ENCODE assay signal across 8 cellular contexts in the genomic region with DNA sequence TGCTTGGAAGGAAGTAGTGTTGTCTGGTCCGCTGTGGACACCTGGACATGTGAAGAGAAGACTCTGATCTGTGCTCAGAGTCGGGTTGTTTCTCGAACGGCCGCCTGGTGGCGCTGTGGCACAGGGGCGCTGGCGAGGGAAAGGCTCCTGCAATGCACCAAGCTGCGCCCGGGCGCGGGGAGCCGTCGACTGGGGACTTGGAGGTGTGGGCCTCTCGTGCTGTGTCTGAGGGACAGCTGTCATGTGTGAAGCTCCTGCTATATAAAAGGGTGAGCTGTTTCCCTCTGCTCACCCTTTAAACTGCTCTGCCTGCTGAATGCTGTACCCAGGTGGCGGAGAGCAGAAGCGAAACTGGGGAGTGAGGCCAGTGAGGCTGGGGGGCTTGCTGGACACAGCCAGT. TPM values are rescaled to one million over a fixed set of nuclear protein-coding genes. Genes with fewer than 3 reads are reported as not detected.
DNase-seq lines count a peak whose midpoint lies in the region; FAIRE-seq and TF ChIP-seq lines count a peak whose summit lies in the region.

No MANE protein-coding gene starts in this region.

- H3K9me2 ChIP-seq in hepatocyte (replicated peaks; ENCODE audit: insufficient read depth) = no peaks in the 10 kb centered on the region

- H3K36me3 Mint-ChIP-seq in astrocyte (ENCODE audit: low read depth, unreplicated experiment) = no peaks in the 10 kb centered on the region

- no peak overlapping the region for H3K27ac Mint-ChIP-seq in astrocyte (ENCODE audit: unreplicated experiment)

- H3K27me3 ChIP-seq in MG63 (peaks cover 6% of the 10 kb centered on the region), astrocyte (ENCODE audit: insufficient read depth, low read length) (peaks cover 31% of the 10 kb centered on the region), hepatocyte (peaks cover 2% of the 10 kb centered on the region), skeletal muscle satellite cell (ENCODE audit: control insufficient read depth, insufficient read depth, low read length) (peaks cover 49% of the 10 kb centered on the region)

- H3K4me1 ChIP-seq in astrocyte (ENCODE audit: insufficient read depth, low read length) (no peaks in the 10 kb centered on the region), hepatocyte (ENCODE audit: insufficient read depth) (no peaks in the 10 kb centered on the region), skeletal muscle satellite cell (ENCODE audit: control insufficient read depth, insufficient read depth, low read length) (peaks cover 3% of the 10 kb centered on the region)

- no peaks in the 10 kb centered on the region for H3K4me1 Mint-ChIP-seq in astrocyte (ENCODE audit: low read depth, unreplicated experiment)

- H3K79me2 ChIP-seq in astrocyte (ENCODE audit: insufficient read depth, low read length) = no peaks in the 10 kb centered on the region
- H3K79me2 ChIP-seq in hepatocyte = no peaks in the 10 kb centered on the region

- H4K20me1 ChIP-seq in astrocyte (ENCODE audit: insufficient read depth, low read length) (no peaks in the 10 kb centered on the region), hepatocyte (ENCODE audit: insufficient read depth, poor library complexity, severe bottlenecking) (no peaks in the 10 kb centered on the region)

- H3K4me3 Mint-ChIP-seq in astrocyte (ENCODE audit: unreplicated experiment) = no peak overlapping the region

- TF ChIP-seq CTCF in GM13977 (IDR thresholded peaks at IDR 0.05; ENCODE audit: extremely low read depth, insufficient read depth, missing control alignments) (peak; percentile 94), astrocyte (IDR thresholded peaks at IDR 0.05; ENCODE audit: insufficient read depth, low read depth, low read length) (peak; percentile 77), hepatocyte (IDR thresholded peaks at IDR 0.05; ENCODE audit: poor library complexity) (peak; percentile 87)

- H3K27ac ChIP-seq in astrocyte (ENCODE audit: low read depth, low read length) (no peak overlapping the region), hepatocyte (no peak overlapping the region)

- FAIRE-seq in astrocyte (lab: Jason Lieb, UNC) = peak; percentile 45

- peak; percentile 46 for DNase-seq in A172 (ENCODE audit: low spot score)
- peak; percentile 79 for DNase-seq in GM13977 (ENCODE audit: low spot score)
- peak; percentile 58 for DNase-seq in MG63
- DNase-seq in T-helper 2 cell = peak in 4 of 5 experiments; percentile 37 to 66 (median 44)
- DNase-seq in astrocyte (ENCODE audit: low read depth) = peak; percentile 20
- peak; percentile 86 for DNase-seq in hepatocyte (ENCODE audit: low spot score)
- DNase-seq in OCI-M2 (lab: John Stamatoyannopoulos, UW; ENCODE audit: unreplicated experiment) = no peak

- no peaks in the 10 kb centered on the region for H3K36me3 ChIP-seq in MG63
- no peaks in the 10 kb centered on the region for H3K36me3 ChIP-seq in astrocyte (ENCODE audit: insufficient read depth, low read length)
- H3K36me3 ChIP-seq in hepatocyte (replicated peaks; ENCODE audit: insufficient read depth, low read depth) = no peaks in the 10 kb centered on the region
- H3K36me3 ChIP-seq in skeletal muscle satellite cell (ENCODE audit: insufficient read depth, low read length) = no peaks in the 10 kb centered on the region

- H3K4me3 ChIP-seq in MG63 = no peak overlapping the region
- H3K4me3 ChIP-seq in astrocyte (ENCODE audit: insufficient read depth, low read depth, low read length) = peak overlapping the region; percentile 44
- no peak overlapping the region for H3K4me3 ChIP-seq in hepatocyte
- H3K4me3 ChIP-seq in skeletal muscle satellite cell (ENCODE audit: low read length) = peak overlapping the region; percentile 48

- H3K9me3 Mint-ChIP-seq in astrocyte (ENCODE audit: unreplicated experiment) = no peaks in the 10 kb centered on the region

- H3K27me3 Mint-ChIP-seq in astrocyte (ENCODE audit: low read depth, unreplicated experiment) = peaks cover 21% of the 10 kb centered on the region

- no peaks in the 10 kb centered on the region for H3K9me3 ChIP-seq in MG63
- no peaks in the 10 kb centered on the region for H3K9me3 ChIP-seq in astrocyte (ENCODE audit: insufficient read depth, low read depth, low read length)
- no peaks in the 10 kb centered on the region for H3K9me3 ChIP-seq in hepatocyte (ENCODE audit: low read depth)
- H3K9me3 ChIP-seq in skeletal muscle satellite cell (replicated peaks; ENCODE audit: low read length) = no peaks in the 10 kb centered on the region

- in situ Hi-C loops in GM13977 (cut with MboI; ENCODE audit: low pct_unique_long_range_greater_than_20kb, low sequenced_read_pairs, unreplicated experiment) = loop anchor here (25.0 kb wide), 1 partner anchor 304 kb away; no protein-coding TSS in a partner anchor

- no peak overlapping the region for H3K9ac ChIP-seq in astrocyte (ENCODE audit: low read length)
- no peak overlapping the region for H3K9ac ChIP-seq in skeletal muscle satellite cell (ENCODE audit: low read depth, low read length)

- H3K4me2 ChIP-seq in astrocyte (ENCODE audit: low read length) = peak overlapping the region; percentile 79
- H3K4me2 ChIP-seq in hepatocyte = peak overlapping the region; percentile 65
- H3K4me2 ChIP-seq in skeletal muscle satellite cell (ENCODE audit: low read length) = peak overlapping the region; percentile 79

- WGBS in hepatocyte (ENCODE audit: low lambda C conversion rate, missing lambda C conversion rate) = 14% methylated on average over 17 of the region's 17 CpGs

- peak overlapping the region; percentile 63 for H2AFZ ChIP-seq in astrocyte (ENCODE audit: low read depth, low read length)
- no peak overlapping the region for H2AFZ ChIP-seq in hepatocyte

RNA-seq across cellular contexts. Expression of gene GNAL, which starts 44.0 kb away (rescaled TPM):
- total RNA-seq in A172 (2014; rRNA removed; shearing (Covaris generic)) = 1.6 and 3.5 TPM in 2 replicates
- total RNA-seq in MG63 (2014; rRNA removed; shearing (Covaris generic); ENCODE audit: low replicate concordance) = 0.76 and 2.7 TPM in 2 replicates
- 3.6 and 4.5 TPM in 2 replicates for total RNA-seq in astrocyte
- total RNA-seq in hepatocyte = 5.2 and 7.1 TPM in 2 replicates
- polyA plus RNA-seq in hepatocyte = 2.7 and 4.4 TPM in 2 replicates
- 0.44 TPM in 1 of 2 replicates, not detected in the other for total RNA-seq in skeletal muscle satellite cell (2012; rRNA removed)

Comparison
In these comparisons a context has a peak if more than half of its experiments do, and no peak if none do; other contexts are left out.
1. H3K4me3 ChIP-seq: peak in astrocyte (single experiment) and skeletal muscle satellite cell (single experiment); none in MG63 (single experiment) and hepatocyte (single experiment).
2. Peak in every context shown above with its lines, with median percentiles within 50 percentile points of each other: CTCF ChIP-seq and H3K4me2 ChIP-seq.